ENCODE assay signal across 19 cellular contexts in the genomic region with DNA sequence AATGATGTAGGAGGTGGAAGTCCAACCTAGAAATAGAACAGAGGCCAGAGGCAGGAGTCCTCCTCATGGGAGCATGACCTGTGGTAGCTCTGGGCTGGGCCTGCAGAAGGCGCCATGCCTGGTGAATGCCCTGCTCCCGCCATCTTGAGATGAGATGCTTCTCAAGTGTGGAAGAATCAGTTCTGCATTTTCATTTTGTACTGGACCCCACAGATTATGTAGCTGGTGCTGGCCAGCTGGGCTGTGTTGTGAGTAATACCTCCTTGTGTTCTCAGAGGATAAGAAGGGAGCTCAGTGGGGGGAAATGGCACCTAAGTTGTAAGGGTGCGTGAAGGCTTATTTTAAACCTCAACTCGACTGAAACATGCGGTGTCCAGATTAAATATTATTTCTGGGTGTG.
"Had no signal": no experiment of that assay in that cellular context is flagged by ENCODE, and none has a peak within 500 bp of the region (broad histone marks: within the 10 kb centered on the region; RNA-seq: fewer than 3 reads in every experiment).

No MANE protein-coding gene starts in this region.

- H3K9me3 ChIP-seq: breast epithelium, gastroesophageal sphincter, mucosa of descending colon, ovary, right lobe of liver, thoracic aorta had no signal

- DNase-seq: activated CD4-positive, alpha-beta T cell treated with anti-CD3 and anti-CD28 coated beads, Interleukin-2, amount 10 ng/mL, durations not matched to agents 24 days and 14 days; activated CD8-positive, alpha-beta T cell treated with anti-CD3 and anti-CD28 coated beads for 36 hours; activated naive CD4-positive, alpha-beta T cell treated with anti-CD3 and anti-CD28 coated beads, Interleukin-2, amount 10 ng/mL, durations not matched to agents 7 days and 5 days; activated naive CD8-positive, alpha-beta T cell treated with anti-CD3 and anti-CD28 coated beads, Interleukin-2, amount 50 U/mL, for 24 hours; activated T-cell treated with anti-CD3 and anti-CD28 coated beads, Interleukin-2, amount 50 U/mL, for 1 hour; cortex of kidney; heart left ventricle; left ventricle myocardium inferior; mucosa of descending colon; naive thymus-derived CD4-positive, alpha-beta T cell; ovary; right lobe of liver; small intestine; stimulated activated CD4-positive, alpha-beta T cell treated with anti-CD3 and anti-CD28 coated beads, Interleukin-4, amount 100 ng/mL, for 1 hour had no signal

- H3K27me3 ChIP-seq: breast epithelium, gastroesophageal sphincter, heart left ventricle, ovary, right lobe of liver had no signal

- FAIRE-seq: astrocyte, small intestine had no signal

- H3K27ac ChIP-seq: breast epithelium, gastroesophageal sphincter, heart left ventricle, left ventricle myocardium inferior, ovary, right lobe of liver had no signal

- H3K4me1 ChIP-seq: breast epithelium, left ventricle myocardium inferior, right lobe of liver had no signal

- H3K36me3 ChIP-seq: breast epithelium, gastroesophageal sphincter, heart left ventricle, left ventricle myocardium inferior, ovary, right lobe of liver, thoracic aorta had no signal

- ATAC-seq: activated CD8-positive, alpha-beta T cell treated with anti-CD3 and anti-CD28 coated beads for 36 hours; activated naive CD8-positive, alpha-beta T cell treated with anti-CD3 and anti-CD28 coated beads, Interleukin-2, amount 50 U/mL, for 24 hours; gastroesophageal sphincter; heart left ventricle; mucosa of descending colon; naive thymus-derived CD4-positive, alpha-beta T cell; stimulated activated memory B cell treated with anti-CD40 and anti-IgM and Interleukin-4, amounts not matched to agents 10 μg/mL and 1 μg/mL and 100 μg/mL, for 72 hours had no signal

- H3K4me3 ChIP-seq: breast epithelium, gastroesophageal sphincter, heart left ventricle, left ventricle myocardium inferior, mucosa of descending colon, ovary, right lobe of liver, thoracic aorta had no signal
